In genomic region chr4:169492436-169493163, GRCh38 we compare ENCODE assay signal across 9 cellular contexts.
DNase-seq lines count a peak whose midpoint lies in the region; ATAC-seq and TF ChIP-seq lines count a peak whose summit lies in the region.
"Had no signal": no experiment of that assay in that cellular context is flagged by ENCODE, and none has a peak within 500 bp of the region (broad histone marks: within the 10 kb centered on the region; RNA-seq: fewer than 3 reads in every experiment).

No MANE protein-coding gene starts in this region.

- peaks cover 0 to 6% (median 0%) of the 10 kb centered on the region in 4 donors for H3K4me1 Mint-ChIP-seq in CD4-positive, CD25-positive, alpha-beta regulatory T cell
- H3K4me1 Mint-ChIP-seq in activated CD4-positive, alpha-beta memory T cell treated with anti-CD3 and anti-CD28 coated beads, Interleukin-2, amount 10 ng/mL, durations not matched to agents 7 days and 5 days = peaks cover 3% of the 10 kb centered on the region
- H3K4me1 Mint-ChIP-seq in glutamatergic neuron (ENCODE audit: low read depth, unreplicated experiment) = no peaks in the 10 kb centered on the region

- H3K9me3 Mint-ChIP-seq in CD4-positive, CD25-positive, alpha-beta regulatory T cell = peaks cover 0 to 6% (median 3%) of the 10 kb centered on the region in 7 donors
- H3K9me3 Mint-ChIP-seq in activated CD4-positive, alpha-beta memory T cell treated with anti-CD3 and anti-CD28 coated beads, Interleukin-2, amount 10 ng/mL, durations not matched to agents 7 days and 5 days = no peaks in the 10 kb centered on the region
- H3K9me3 Mint-ChIP-seq in glutamatergic neuron (ENCODE audit: unreplicated experiment) = no peaks in the 10 kb centered on the region

- H3K4me1 ChIP-seq in CD4-positive, CD25-positive, alpha-beta regulatory T cell (ENCODE audit: control insufficient read depth, insufficient read depth, low read length, poor library complexity, severe bottlenecking) = no peaks in the 10 kb centered on the region

- CTCF ChIA-PET in activated CD4-positive, alpha-beta memory T cell treated with anti-CD3 and anti-CD28 coated beads, Interleukin-2, amount 10 ng/mL, durations not matched to agents 7 days and 5 days (lab: Charles Lee) = interaction anchor here (0.7 to 1.4 kb wide), 8 partner anchors 10 to 572 kb away, joined by 3 to 7 read pairs (median 3); no protein-coding TSS in a partner anchor

- H3K9me3 ChIP-seq in CD4-positive, CD25-positive, alpha-beta regulatory T cell (ENCODE audit: control insufficient read depth in 2 of 2, low read length in 2 of 2) = no peaks in the 10 kb centered on the region

- ATAC-seq in CD4-positive, CD25-positive, alpha-beta regulatory T cell (ENCODE audit: low read depth in 2 of 2) = peak; percentile 24 to 52
- peak; percentile 52 for ATAC-seq in GM18498 (IDR thresholded peaks at IDR 0.05; ENCODE audit: unreplicated experiment)
- ATAC-seq in HG02973 (IDR thresholded peaks at IDR 0.05; ENCODE audit: unreplicated experiment) = no peak

- H3K36me3 ChIP-seq in CD4-positive, CD25-positive, alpha-beta regulatory T cell (ENCODE audit: control insufficient read depth, insufficient read depth, low read length) = no peaks in the 10 kb centered on the region

- DNase-seq in CD4-positive, CD25-positive, alpha-beta regulatory T cell = peak in 2 of 3 donors; percentile 26 to 61
- DNase-seq in NB4 (ENCODE audit: low read depth) (peak; percentile 50), glutamatergic neuron (peak; percentile 30), cerebellar nuclear complex (lab: John Stamatoyannopoulos, UW) (no peak)
- peak; percentile 48 for DNase-seq in activated CD4-positive, alpha-beta memory T cell treated with anti-CD3 and anti-CD28 coated beads, Interleukin-2, amount 10 ng/mL, durations not matched to agents 7 days and 5 days
- peak; percentile 10 for DNase-seq in stimulated activated CD4-positive, alpha-beta T cell treated with anti-CD3 and anti-CD28 coated beads, Interleukin-4, amount 100 ng/mL, for 24 hours

- POLR2A ChIA-PET in activated CD4-positive, alpha-beta memory T cell treated with anti-CD3 and anti-CD28 coated beads, Interleukin-2, amount 10 ng/mL, durations not matched to agents 7 days and 5 days (lab: Charles Lee) = no interaction called here

- no peaks in the 10 kb centered on the region for H3K27me3 Mint-ChIP-seq in CD4-positive, CD25-positive, alpha-beta regulatory T cell
- no peaks in the 10 kb centered on the region for H3K27me3 Mint-ChIP-seq in activated CD4-positive, alpha-beta memory T cell treated with anti-CD3 and anti-CD28 coated beads, Interleukin-2, amount 10 ng/mL, durations not matched to agents 7 days and 5 days
- no peaks in the 10 kb centered on the region for H3K27me3 Mint-ChIP-seq in glutamatergic neuron (ENCODE audit: unreplicated experiment)
- H3K27me3 Mint-ChIP-seq: T-cell had no signal

- peaks cover 18% of the 10 kb centered on the region for H3K36me3 Mint-ChIP-seq in CD4-positive, CD25-positive, alpha-beta regulatory T cell
- H3K36me3 Mint-ChIP-seq in activated CD4-positive, alpha-beta memory T cell treated with anti-CD3 and anti-CD28 coated beads, Interleukin-2, amount 10 ng/mL, durations not matched to agents 7 days and 5 days (ENCODE audit: low read depth) = no peaks in the 10 kb centered on the region
- peaks cover 19% of the 10 kb centered on the region for H3K36me3 Mint-ChIP-seq in glutamatergic neuron (ENCODE audit: unreplicated experiment)

- H3K27ac Mint-ChIP-seq in CD4-positive, CD25-positive, alpha-beta regulatory T cell = peak overlapping the region in 1 of 3 donors; percentile 33
- no peak overlapping the region for H3K27ac Mint-ChIP-seq in activated CD4-positive, alpha-beta memory T cell treated with anti-CD3 and anti-CD28 coated beads, Interleukin-2, amount 10 ng/mL, durations not matched to agents 7 days and 5 days
- H3K27ac Mint-ChIP-seq in glutamatergic neuron (ENCODE audit: unreplicated experiment) = peak overlapping the region; percentile 28

- TF ChIP-seq CTCF in NB4 (IDR thresholded peaks at IDR 0.05; ENCODE audit: low read depth, low read length) = peak; percentile 66
- TF ChIP-seq CTCF in glutamatergic neuron (IDR thresholded peaks at IDR 0.05; ENCODE audit: partially characterized antibody, unreplicated experiment) = peak; percentile 82

- no peak overlapping the region for H3K4me3 Mint-ChIP-seq in CD4-positive, CD25-positive, alpha-beta regulatory T cell
- H3K4me3 Mint-ChIP-seq in activated CD4-positive, alpha-beta memory T cell treated with anti-CD3 and anti-CD28 coated beads, Interleukin-2, amount 10 ng/mL, durations not matched to agents 7 days and 5 days = no peak overlapping the region
- no peak overlapping the region for H3K4me3 Mint-ChIP-seq in glutamatergic neuron (ENCODE audit: unreplicated experiment)
- H3K4me3 Mint-ChIP-seq: T-cell had no signal

- no peak overlapping the region for H3K4me3 ChIP-seq in CD4-positive, CD25-positive, alpha-beta regulatory T cell (ENCODE audit: low read depth, low read length)
- no peak overlapping the region for H3K4me3 ChIP-seq in NB4 (ENCODE audit: low read depth, low read length)

- H3K27me3 ChIP-seq in CD4-positive, CD25-positive, alpha-beta regulatory T cell (ENCODE audit: control insufficient read depth, insufficient read depth, low read length) = no peaks in the 10 kb centered on the region

- no peak for TF ChIP-seq POLR2A in NB4 (IDR thresholded peaks at IDR 0.05; ENCODE audit: extremely low read depth, insufficient read length)

- H3K27ac ChIP-seq in CD4-positive, CD25-positive, alpha-beta regulatory T cell (ENCODE audit: insufficient read depth, low read length, poor library complexity, severe bottlenecking) = no peak overlapping the region

Comparison
In these comparisons a context has a peak if more than half of its experiments do, and no peak if none do; other contexts are left out.
1. DNase-seq: peak in CD4-positive, CD25-positive, alpha-beta regulatory T cell (2 of 3), NB4 (single experiment), activated CD4-positive, alpha-beta memory T cell treated with anti-CD3 and anti-CD28 coated beads, Interleukin-2, amount 10 ng/mL, durations not matched to agents 7 days and 5 days (single experiment), glutamatergic neuron (single experiment) and stimulated activated CD4-positive, alpha-beta T cell treated with anti-CD3 and anti-CD28 coated beads, Interleukin-4, amount 100 ng/mL, for 24 hours (single experiment); none in cerebellar nuclear complex (0 of 2).